ENCODE assay signal across 16 cellular contexts in genomic region chr6:56511591-56511990, GRCh38.
DNase-seq lines count a peak whose midpoint lies in the region; ATAC-seq and TF ChIP-seq lines count a peak whose summit lies in the region.
"Had no signal": no experiment of that assay in that cellular context is flagged by ENCODE, and none has a peak within 500 bp of the region (broad histone marks: within the 10 kb centered on the region; RNA-seq: fewer than 3 reads in every experiment).

No MANE protein-coding gene starts in this region.

- no peak for TF ChIP-seq EP300 in gastroesophageal sphincter (IDR thresholded peaks at IDR 0.05)

- no peaks in the 10 kb centered on the region for H3K9me3 Mint-ChIP-seq in neural crest cell
- H3K9me3 Mint-ChIP-seq: GM23338 had no signal

- peaks cover 0 to 92% (median 62%) of the 10 kb centered on the region in 9 donors for H3K4me1 ChIP-seq in heart right ventricle
- peaks cover 30 to 93% (median 44%) of the 10 kb centered on the region in 3 donors for H3K4me1 ChIP-seq in gastroesophageal sphincter
- peaks cover 44% of the 10 kb centered on the region for H3K4me1 ChIP-seq in vagina
- H3K4me1 ChIP-seq: BLaER1 treated with 17β-estradiol and CSF1 and Interleukin-3, amounts not matched to agents 10 nM and 100 nM had no signal

- ATAC-seq in left ventricle myocardium superior (peak; percentile 2), heart right ventricle (no peak), gastroesophageal sphincter (no peak), GM19463 (IDR thresholded peaks at IDR 0.05; ENCODE audit: unreplicated experiment) (no peak)
- ATAC-seq: GM12878, GM23338, Panc1 had no signal

- no peaks in the 10 kb centered on the region for H3K4me1 Mint-ChIP-seq in neural crest cell
- H3K4me1 Mint-ChIP-seq: GM23338 had no signal

- H3K36me3 ChIP-seq in heart right ventricle, result peaks cover 0 to 95% (median 29%) of the 10 kb centered on the region in 9 donors
- H3K36me3 ChIP-seq in gastroesophageal sphincter, result peaks cover 0 to 60% of the 10 kb centered on the region in 2 donors
- H3K36me3 ChIP-seq in vagina, result peaks cover 0 to 39% of the 10 kb centered on the region in 2 donors

- no peak overlapping the region for H3K4me3 Mint-ChIP-seq in neural crest cell
- H3K4me3 Mint-ChIP-seq: GM23338 had no signal

- H3K9me3 ChIP-seq in heart right ventricle (no peaks in the 10 kb centered on the region), gastroesophageal sphincter (no peaks in the 10 kb centered on the region), vagina (no peaks in the 10 kb centered on the region)
- H3K9me3 ChIP-seq: BLaER1 treated with 17β-estradiol and CSF1 and Interleukin-3, amounts not matched to agents 10 nM and 100 nM had no signal

- H3K27ac Mint-ChIP-seq in neural crest cell (ENCODE audit: unreplicated experiment), result peak overlapping the region; percentile 52
- H3K27ac Mint-ChIP-seq: GM23338 had no signal

- TF ChIP-seq CTCF in heart right ventricle (IDR thresholded peaks at IDR 0.05), result no peak
- TF ChIP-seq CTCF in gastroesophageal sphincter (IDR thresholded peaks at IDR 0.05), result no peak
- TF ChIP-seq CTCF in neural crest cell (conservative IDR thresholded peaks at IDR 0.05), result no peak
- no peak for TF ChIP-seq CTCF in vagina (IDR thresholded peaks at IDR 0.05)

- 49 to 62% methylated on average over 2 of the region's 2 CpGs for WGBS in heart right ventricle, 2 donors
- 15 to 52% methylated on average over 2 of the region's 2 CpGs for WGBS in gastroesophageal sphincter (ENCODE audit: low coverage in 1 of 2), 2 donors

- intact Hi-C loops in left ventricle myocardium superior (cut with micrococcal nuclease) (no loop called here), heart right ventricle (cut with DNase I) (no loop called here), vagina (cut with DNase I) (no loop called here)

- H3K27me3 ChIP-seq in heart right ventricle, result no peaks in the 10 kb centered on the region
- H3K27me3 ChIP-seq in gastroesophageal sphincter, result no peaks in the 10 kb centered on the region
- no peaks in the 10 kb centered on the region for H3K27me3 ChIP-seq in vagina
- H3K27me3 ChIP-seq: BLaER1 treated with 17β-estradiol and CSF1 and Interleukin-3, amounts not matched to agents 10 nM and 100 nM had no signal

- no peak for TF ChIP-seq POLR2A in gastroesophageal sphincter (IDR thresholded peaks at IDR 0.05)
- TF ChIP-seq POLR2A in vagina (IDR thresholded peaks at IDR 0.05), result no peak

- no peaks in the 10 kb centered on the region for H3K27me3 Mint-ChIP-seq in neural crest cell (ENCODE audit: low read depth)

- peaks cover 23% of the 10 kb centered on the region for H3K36me3 Mint-ChIP-seq in neural crest cell (ENCODE audit: low read depth)

- H3K27ac ChIP-seq in heart right ventricle (peak overlapping the region in 3 of 10 donors; percentile 21 to 49 (median 31)), gastroesophageal sphincter (peak overlapping the region; percentile 78 to 88 (median 81)), vagina (peak overlapping the region; percentile 54)
- H3K27ac ChIP-seq: BLaER1 treated with 17β-estradiol and CSF1 and Interleukin-3, amounts not matched to agents 10 nM and 100 nM; KMS-11 had no signal

- H3K4me3 ChIP-seq in heart right ventricle (no peak overlapping the region), gastroesophageal sphincter (no peak overlapping the region), vagina (no peak overlapping the region)
- H3K4me3 ChIP-seq: BLaER1 treated with 17β-estradiol and CSF1 and Interleukin-3, amounts not matched to agents 10 nM and 100 nM; GM12878; GM23338 had no signal

- DNase-seq in left ventricle myocardium superior, result no peak
- DNase-seq in heart right ventricle, result no peak
- DNase-seq in neural crest cell (ENCODE audit: low read depth, low spot score), result no peak
- DNase-seq in vagina (ENCODE audit: extremely low spot score in 2 of 2), result no peak
- DNase-seq in NCI-H446 (lab: John Stamatoyannopoulos, UW), result no peak
- DNase-seq in Ammon's horn (ENCODE audit: low spot score), result no peak
- DNase-seq: GDM1, NCI-H1436 treated with DMSO at 0.1 percent for 48 hours, NCI-H524 had no signal
